In the genomic region with DNA sequence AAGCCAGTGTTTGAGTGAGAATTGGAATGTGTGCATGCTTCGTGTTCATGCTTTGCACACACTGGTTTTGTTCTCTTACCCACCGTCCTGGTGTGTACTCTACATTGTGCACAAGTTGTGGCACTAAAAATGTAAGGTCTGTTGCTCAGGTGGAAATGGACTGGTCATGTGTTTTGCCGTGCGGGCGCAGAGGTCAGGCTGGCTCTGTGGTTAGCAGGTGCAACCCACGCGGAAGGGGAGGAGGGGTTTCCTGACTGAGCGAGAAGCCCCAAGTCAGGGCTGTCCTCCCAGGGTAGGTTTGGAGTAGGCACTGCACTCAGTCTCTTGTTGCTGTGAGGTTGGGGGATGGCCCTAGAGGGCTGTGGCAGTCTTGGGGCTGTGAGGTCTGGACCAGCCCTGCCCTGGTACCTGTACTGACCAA, we compare ENCODE assay signal across 8 cellular contexts.
DNase-seq lines count a peak whose midpoint lies in the region; ATAC-seq lines count a peak whose summit lies in the region.

No MANE protein-coding gene starts in this region.

- peak; percentile 60 to 69 for DNase-seq in activated T-cell treated with anti-CD3 and anti-CD28 coated beads, Interleukin-2, amount 50 U/mL, for 48 hours
- DNase-seq in stimulated activated CD4-positive, alpha-beta T cell treated with anti-CD3 and anti-CD28 coated beads, Interleukin-12 subunit alpha, Interleukin-12 subunit beta, amount 100 ng/mL, for 4 hours = peak; percentile 37
- DNase-seq in GDM1 (lab: John Stamatoyannopoulos, UW) (no peak), nucleus accumbens (lab: John Stamatoyannopoulos, UW) (no peak), UCSD-AML1 (lab: John Stamatoyannopoulos, UW; ENCODE audit: unreplicated experiment) (no peak), NCI-H2227 treated with DMSO at 0.1 percent for 48 hours (lab: John Stamatoyannopoulos, UW) (no peak)

- peak; percentile 57 for ATAC-seq in GM18870 (IDR thresholded peaks at IDR 0.05; ENCODE audit: unreplicated experiment)
- peak; percentile 49 for ATAC-seq in HG03039 (IDR thresholded peaks at IDR 0.05; ENCODE audit: unreplicated experiment)

Comparison
In these comparisons a context has a peak if more than half of its experiments do, and no peak if none do; other contexts are left out.
1. DNase-seq: peak in activated T-cell treated with anti-CD3 and anti-CD28 coated beads, Interleukin-2, amount 50 U/mL, for 48 hours (2 of 2) and stimulated activated CD4-positive, alpha-beta T cell treated with anti-CD3 and anti-CD28 coated beads, Interleukin-12 subunit alpha, Interleukin-12 subunit beta, amount 100 ng/mL, for 4 hours (single experiment); none in GDM1 (single experiment), nucleus accumbens (0 of 56), UCSD-AML1 (single experiment) and NCI-H2227 treated with DMSO at 0.1 percent for 48 hours (single experiment).